ENCODE assay signal across 35 cellular contexts in the genomic region with DNA sequence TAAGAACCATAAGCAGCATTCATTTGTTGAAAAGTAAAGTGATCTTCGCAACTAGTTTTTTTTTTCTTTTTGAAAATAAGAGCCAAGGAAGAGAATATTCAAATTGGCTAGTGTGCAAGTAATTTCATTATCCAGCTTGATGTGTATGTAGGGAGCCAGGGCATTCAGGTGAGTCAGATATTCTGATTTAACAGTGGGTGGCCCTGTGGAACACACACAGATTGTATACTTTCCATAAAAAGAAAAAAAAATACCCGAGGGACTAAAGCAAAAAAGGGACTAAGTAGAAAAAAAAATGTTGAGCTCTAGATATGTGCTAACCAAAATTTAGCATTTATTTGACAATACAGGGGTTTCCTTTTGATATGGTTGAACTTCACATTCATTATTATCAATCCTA.
"Had no signal": no experiment of that assay in that cellular context is flagged by ENCODE, and none has a peak within 500 bp of the region (broad histone marks: within the 10 kb centered on the region; RNA-seq: fewer than 3 reads in every experiment).

No MANE protein-coding gene starts in this region.

- H3K27me3 ChIP-seq: ascending aorta had no signal

- ATAC-seq: activated CD8-positive, alpha-beta memory T cell treated with anti-CD3 and anti-CD28 coated beads, Interleukin-2, amount 10 ng/mL, durations not matched to agents 7 days and 5 days; activated CD8-positive, alpha-beta T cell treated with anti-CD3 and anti-CD28 coated beads, Interleukin-2, amount 10 ng/mL, durations not matched to agents 7 days and 5 days; activated naive CD8-positive, alpha-beta T cell treated with anti-CD3 and anti-CD28 coated beads, Interleukin-2, amount 50 U/mL, for 24 hours had no signal

- H3K27ac ChIP-seq: ascending aorta, cardiac muscle cell, VCaP had no signal

- H3K4me3 Mint-ChIP-seq: activated B cell treated with CpG ODN at 0.5 μM for 24 hours; activated CD4-positive, alpha-beta memory T cell treated with anti-CD3 and anti-CD28 coated beads, Interleukin-2, amount 10 ng/mL, durations not matched to agents 7 days and 5 days; activated CD4-positive, alpha-beta T cell treated with anti-CD3 and anti-CD28 coated beads, Interleukin-2, amount 10 ng/mL, durations not matched to agents 7 days and 5 days; activated CD8-positive, alpha-beta memory T cell treated with anti-CD3 and anti-CD28 coated beads, Interleukin-2, amount 10 ng/mL, durations not matched to agents 7 days and 5 days; activated CD8-positive, alpha-beta T cell treated with anti-CD3 and anti-CD28 coated beads, Interleukin-2, amount 10 ng/mL, durations not matched to agents 7 days and 5 days; activated naive CD4-positive, alpha-beta T cell treated with anti-CD3 and anti-CD28 coated beads, Interleukin-2, amount 10 ng/mL, durations not matched to agents 7 days and 5 days; activated naive CD4-positive, alpha-beta T cell treated with anti-CD3 and anti-CD28 coated beads, Interleukin-2, amount 50 U/mL, for 24 hours; activated naive CD8-positive, alpha-beta T cell; activated naive CD8-positive, alpha-beta T cell treated with anti-CD3 and anti-CD28 coated beads, Interleukin-2, amount 10 ng/mL, durations not matched to agents 7 days and 5 days; activated naive CD8-positive, alpha-beta T cell treated with anti-CD3 and anti-CD28 coated beads, Interleukin-2, amount 50 U/mL, for 24 hours; activated T-cell treated with anti-CD3 and anti-CD28 coated beads, Interleukin-2, amount 50 U/mL, for 24 hours; brain; central memory CD8-positive, alpha-beta T cell; T-helper 1 cell treated with Interleukin-12 subunit alpha and Interleukin-12 subunit beta and Interleukin-4 antibody, amounts not matched to agents 30 μg/mL and 1 μg/mL, for 36 hours; T-helper 2 cell treated with Interferon-gamma antibody and Interleukin-4, amounts not matched to agents 5 μg/mL and 100 μg/mL, for 36 hours had no signal

- H3K36me3 Mint-ChIP-seq: activated CD8-positive, alpha-beta memory T cell treated with anti-CD3 and anti-CD28 coated beads, Interleukin-2, amount 10 ng/mL, durations not matched to agents 7 days and 5 days; activated naive CD4-positive, alpha-beta T cell treated with anti-CD3 and anti-CD28 coated beads, Interleukin-2, amount 10 ng/mL, durations not matched to agents 7 days and 5 days; activated naive CD4-positive, alpha-beta T cell treated with anti-CD3 and anti-CD28 coated beads, Interleukin-2, amount 50 U/mL, for 24 hours; activated naive CD8-positive, alpha-beta T cell; activated naive CD8-positive, alpha-beta T cell treated with anti-CD3 and anti-CD28 coated beads, Interleukin-2, amount 10 ng/mL, durations not matched to agents 7 days and 5 days had no signal

- H3K4me3 ChIP-seq: ascending aorta, cardiac muscle cell had no signal

- H3K9me3 Mint-ChIP-seq: activated B cell treated with CpG ODN at 0.5 μM for 24 hours; activated CD4-positive, alpha-beta memory T cell treated with anti-CD3 and anti-CD28 coated beads, Interleukin-2, amount 10 ng/mL, durations not matched to agents 7 days and 5 days; activated CD4-positive, alpha-beta T cell treated with anti-CD3 and anti-CD28 coated beads, Interleukin-2, amount 10 ng/mL, durations not matched to agents 7 days and 5 days; activated naive CD4-positive, alpha-beta T cell treated with anti-CD3 and anti-CD28 coated beads, Interleukin-2, amount 10 ng/mL, durations not matched to agents 7 days and 5 days; activated naive CD4-positive, alpha-beta T cell treated with anti-CD3 and anti-CD28 coated beads, Interleukin-2, amount 50 U/mL, for 24 hours; activated naive CD8-positive, alpha-beta T cell treated with anti-CD3 and anti-CD28 coated beads, Interleukin-2, amount 10 ng/mL, durations not matched to agents 7 days and 5 days; activated naive CD8-positive, alpha-beta T cell treated with anti-CD3 and anti-CD28 coated beads, Interleukin-2, amount 50 U/mL, for 24 hours; activated T-cell treated with anti-CD3 and anti-CD28 coated beads, Interleukin-2, amount 50 U/mL, for 24 hours; activated T-helper 2 cell treated with anti-CD3 and anti-CD28 coated beads, Interferon-gamma antibody, Interleukin-2, Interleukin-4, amounts not matched to agents 10 μg/mL and 5 μg/mL and 100 μg/mL, durations not matched to agents 14 hours and 24 hours and 36 hours; brain; central memory CD8-positive, alpha-beta T cell; T-helper 1 cell treated with Interleukin-12 subunit alpha and Interleukin-12 subunit beta and Interleukin-4 antibody, amounts not matched to agents 30 μg/mL and 1 μg/mL, for 36 hours; T-helper 2 cell treated with Interferon-gamma antibody and Interleukin-4, amounts not matched to agents 5 μg/mL and 100 μg/mL, for 36 hours had no signal

- H3K9me3 ChIP-seq: ascending aorta had no signal

- H3K36me3 ChIP-seq: cardiac muscle cell had no signal

- H3K27me3 Mint-ChIP-seq: brain had no signal

- H3K4me1 Mint-ChIP-seq: activated CD4-positive, alpha-beta memory T cell treated with anti-CD3 and anti-CD28 coated beads, Interleukin-2, amount 10 ng/mL, durations not matched to agents 7 days and 5 days; activated CD4-positive, alpha-beta T cell treated with anti-CD3 and anti-CD28 coated beads, Interleukin-2, amount 10 ng/mL, durations not matched to agents 7 days and 5 days; activated CD8-positive, alpha-beta memory T cell treated with anti-CD3 and anti-CD28 coated beads, Interleukin-2, amount 10 ng/mL, durations not matched to agents 7 days and 5 days; activated naive CD4-positive, alpha-beta T cell treated with anti-CD3 and anti-CD28 coated beads, Interleukin-2, amount 10 ng/mL, durations not matched to agents 7 days and 5 days; activated naive CD4-positive, alpha-beta T cell treated with anti-CD3 and anti-CD28 coated beads, Interleukin-2, amount 50 U/mL, for 24 hours; activated naive CD8-positive, alpha-beta T cell treated with anti-CD3 and anti-CD28 coated beads, Interleukin-2, amount 10 ng/mL, durations not matched to agents 7 days and 5 days; activated naive CD8-positive, alpha-beta T cell treated with anti-CD3 and anti-CD28 coated beads, Interleukin-2, amount 50 U/mL, for 24 hours; central memory CD8-positive, alpha-beta T cell had no signal

- DNase-seq: activated B cell treated with CpG ODN at 0.5 μM for 24 hours; activated CD4-positive, alpha-beta memory T cell treated with anti-CD3 and anti-CD28 coated beads, Interleukin-2, amount 10 ng/mL, durations not matched to agents 7 days and 5 days; activated CD4-positive, alpha-beta T cell treated with anti-CD3 and anti-CD28 coated beads for 4 hours; activated CD4-positive, alpha-beta T cell treated with anti-CD3 and anti-CD28 coated beads, Interleukin-2, amount 10 ng/mL, durations not matched to agents 7 days and 5 days; activated CD4-positive, alpha-beta T cell treated with anti-CD3 and anti-CD28 coated beads, Interleukin-2, amount 50 U/mL, for 48 hours; activated CD4-positive, CD25-positive, alpha-beta regulatory T cell treated with anti-CD3 and anti-CD28 coated beads, Interleukin-2, amount 50 U/mL, for 72 hours; activated CD8-positive, alpha-beta memory T cell treated with anti-CD3 and anti-CD28 coated beads for 24 hours; activated CD8-positive, alpha-beta memory T cell treated with anti-CD3 and anti-CD28 coated beads, Interleukin-2, amount 10 ng/mL, durations not matched to agents 7 days and 5 days; activated CD8-positive, alpha-beta memory T cell treated with anti-CD3 and anti-CD28 coated beads, Interleukin-2, amount 50 U/mL, for 48 hours; activated CD8-positive, alpha-beta T cell treated with anti-CD3 and anti-CD28 coated beads, Interleukin-2, amount 10 ng/mL, durations not matched to agents 7 days and 5 days; activated effector memory CD4-positive, alpha-beta T cell treated with Interleukin-2 at 50 U/mL for 16 hours; activated gamma-delta T cell; activated naive CD4-positive, alpha-beta T cell treated with anti-CD3 and anti-CD28 coated beads, Interleukin-2, amount 10 ng/mL, durations not matched to agents 7 days and 5 days; activated naive CD4-positive, alpha-beta T cell treated with Interleukin-2 at 50 U/mL for 16 hours; activated naive CD8-positive, alpha-beta T cell treated with anti-CD3 and anti-CD28 coated beads, Interleukin-2, amount 10 ng/mL, durations not matched to agents 7 days and 5 days; activated naive CD8-positive, alpha-beta T cell treated with anti-CD3 and anti-CD28 coated beads, Interleukin-2, amount 50 U/mL, for 24 hours; activated T-cell treated with anti-CD3 and anti-CD28 coated beads, Interleukin-2, amount 50 U/mL, for 24 hours; activated T-cell treated with anti-CD3 and anti-CD28 coated beads, Interleukin-2, amount 50 U/mL, for 48 hours; amygdala; anterior cingulate cortex; caudate nucleus; cerebellar nuclear complex; T-helper 1 cell; T-helper 2 cell; T-helper 9 cell had no signal

- H3K27ac Mint-ChIP-seq: activated B cell treated with CpG ODN at 0.5 μM for 24 hours; activated CD4-positive, alpha-beta memory T cell treated with anti-CD3 and anti-CD28 coated beads, Interleukin-2, amount 10 ng/mL, durations not matched to agents 7 days and 5 days; activated CD4-positive, alpha-beta T cell treated with anti-CD3 and anti-CD28 coated beads, Interleukin-2, amount 10 ng/mL, durations not matched to agents 7 days and 5 days; activated CD8-positive, alpha-beta memory T cell treated with anti-CD3 and anti-CD28 coated beads, Interleukin-2, amount 10 ng/mL, durations not matched to agents 7 days and 5 days; activated CD8-positive, alpha-beta T cell treated with anti-CD3 and anti-CD28 coated beads, Interleukin-2, amount 10 ng/mL, durations not matched to agents 7 days and 5 days; activated naive CD4-positive, alpha-beta T cell treated with anti-CD3 and anti-CD28 coated beads, Interleukin-2, amount 10 ng/mL, durations not matched to agents 7 days and 5 days; activated naive CD4-positive, alpha-beta T cell treated with anti-CD3 and anti-CD28 coated beads, Interleukin-2, amount 50 U/mL, for 24 hours; activated naive CD8-positive, alpha-beta T cell; activated naive CD8-positive, alpha-beta T cell treated with anti-CD3 and anti-CD28 coated beads, Interleukin-2, amount 10 ng/mL, durations not matched to agents 7 days and 5 days; activated naive CD8-positive, alpha-beta T cell treated with anti-CD3 and anti-CD28 coated beads, Interleukin-2, amount 50 U/mL, for 24 hours; activated T-cell treated with anti-CD3 and anti-CD28 coated beads, Interleukin-2, amount 50 U/mL, for 24 hours; activated T-helper 2 cell treated with anti-CD3 and anti-CD28 coated beads, Interferon-gamma antibody, Interleukin-2, Interleukin-4, amounts not matched to agents 10 μg/mL and 5 μg/mL and 100 μg/mL, durations not matched to agents 14 hours and 24 hours and 36 hours; T-helper 1 cell treated with Interleukin-12 subunit alpha and Interleukin-12 subunit beta and Interleukin-4 antibody, amounts not matched to agents 30 μg/mL and 1 μg/mL, for 36 hours; T-helper 2 cell treated with Interferon-gamma antibody and Interleukin-4, amounts not matched to agents 5 μg/mL and 100 μg/mL, for 36 hours had no signal
